ENCODE assay signal across 17 cellular contexts in genomic region chr2:210955591-210955990, GRCh38.
A peak's percentile ranks its signal among the peaks of the same experiment; 100 is the strongest.
DNase-seq lines count a peak whose midpoint lies in the region; ATAC-seq, FAIRE-seq and TF ChIP-seq lines count a peak whose summit lies in the region.
"Had no signal": no experiment of that assay in that cellular context is flagged by ENCODE, and none has a peak within 500 bp of the region (broad histone marks: within the 10 kb centered on the region; RNA-seq: fewer than 3 reads in every experiment).

No MANE protein-coding gene starts in this region.

- no peaks in the 10 kb centered on the region for H3K9me3 ChIP-seq in HepG2 (ENCODE audit: low read length)
- H3K9me3 ChIP-seq in right lobe of liver = no peaks in the 10 kb centered on the region
- H3K9me3 ChIP-seq in adipocyte (ENCODE audit: control insufficient read depth, low read length) = no peaks in the 10 kb centered on the region

- H2AFZ ChIP-seq in HepG2 (ENCODE audit: low read length) = no peak overlapping the region

- BruUV-seq in HepG2 (replicated peaks; lab: Mats Ljungman, UMichigan) = no TSS peak

- TF ChIP-seq EP300 in HepG2 (IDR thresholded peaks at IDR 0.05; ENCODE audit: low read depth in 2 of 2, low read length in 2 of 2) = no peak
- no peak for TF ChIP-seq EP300 in HepG2 (CRISPR knock-in tag; IDR thresholded peaks at IDR 0.05; ENCODE audit: borderline replicate concordance)

- no peak for FAIRE-seq in HepG2 (lab: Jason Lieb, UNC)
- FAIRE-seq: A204.1 had no signal

- H4K20me1 ChIP-seq in HepG2 (ENCODE audit: insufficient read depth, low read length) = no peaks in the 10 kb centered on the region

- H3K4me2 ChIP-seq in HepG2 (ENCODE audit: low read depth, low read length) = no peak overlapping the region

- TF ChIP-seq CTCF in HepG2 (CRISPR knock-in tag; IDR thresholded peaks at IDR 0.05) (no peak), right lobe of liver (IDR thresholded peaks at IDR 0.05) (no peak), foreskin keratinocyte (conservative IDR thresholded peaks at IDR 0.05) (no peak), lower leg skin (IDR thresholded peaks at IDR 0.05) (no peak)

- TF ChIP-seq RAD21 in HepG2 (CRISPR knock-in tag; IDR thresholded peaks at IDR 0.05) = no peak

- DNase-seq in HepG2 (ENCODE audit: low spot score) (peak; percentile 63), right lobe of liver (no peak), adipocyte (ENCODE audit: low read depth) (peak; percentile 62), foreskin keratinocyte (peak in 1 of 2 donors; percentile 70), lower leg skin (ENCODE audit: low spot score in 2 of 2) (no peak), epidermal melanocyte (ENCODE audit: insufficient read length, low spot score) (no peak), globus pallidus (ENCODE audit: low spot score) (no peak), NCI-H146 treated with DMSO at 0.1 percent for 48 hours (lab: John Stamatoyannopoulos, UW; ENCODE audit: unreplicated experiment) (no peak)
- DNase-seq: activated CD8-positive, alpha-beta T cell treated with anti-CD3 and anti-CD28 coated beads, Interleukin-2, amount 10 ng/mL, durations not matched to agents 7 days and 5 days; activated effector memory CD4-positive, alpha-beta T cell treated with Interleukin-2 at 50 U/mL for 16 hours; erythroblast; NCI-H1105 treated with DMSO at 0.1 percent for 48 hours; NCI-H510A treated with DMSO at 0.1 percent for 48 hours; RPMI8226; stimulated activated CD4-positive, alpha-beta T cell treated with anti-CD3 and anti-CD28 coated beads, Interleukin-12 subunit alpha, Interleukin-12 subunit beta, amount 100 ng/mL, for 4 hours; T-helper 9 cell had no signal

- intact Hi-C loops in HepG2 (cut with micrococcal nuclease; ENCODE audit: unreplicated experiment) = loop anchor here (1.0 kb wide), 1 partner anchor 8 kb away; no protein-coding TSS in a partner anchor
- intact Hi-C loops in right lobe of liver (cut with DNase I) = no loop called here
- intact Hi-C loops in lower leg skin (cut with DNase I; ENCODE audit: low total_unique reads) = no loop called here

- 23% methylated on average over 3 of the region's 3 CpGs for WGBS in HepG2 (ENCODE audit: low lambda C conversion rate)
- WGBS in right lobe of liver (ENCODE audit: insufficient coverage, low coverage, low lambda C conversion rate, missing lambda C conversion rate) = 64% methylated on average over 3 of the region's 3 CpGs
- WGBS in lower leg skin, 2 donors = 93 to 95% methylated on average over 3 of the region's 3 CpGs

- TF ChIP-seq POLR2A in HepG2 (IDR thresholded peaks at IDR 0.05; ENCODE audit: insufficient read depth in 1 of 2, low read depth in 2 of 2, low read length in 2 of 2) (no peak), right lobe of liver (IDR thresholded peaks at IDR 0.05) (no peak), lower leg skin (IDR thresholded peaks at IDR 0.05) (no peak)

- POLR2A ChIA-PET in HepG2 (lab: Yijun Ruan, JAX) = no interaction called here

- H3K27me3 ChIP-seq in HepG2 (ENCODE audit: control insufficient read depth in 1 of 2, insufficient read depth in 2 of 2, low read length in 2 of 2) = no peaks in the 10 kb centered on the region
- H3K27me3 ChIP-seq in right lobe of liver = no peaks in the 10 kb centered on the region
- no peaks in the 10 kb centered on the region for H3K27me3 ChIP-seq in adipocyte (replicated peaks; ENCODE audit: control insufficient read depth, insufficient read depth, low read length)
- no peaks in the 10 kb centered on the region for H3K27me3 ChIP-seq in foreskin keratinocyte

- H3K36me3 ChIP-seq in HepG2 (replicated peaks in 1 of 2; ENCODE audit: control insufficient read depth in 1 of 2, insufficient read depth in 2 of 2, low read length in 2 of 2) = no peaks in the 10 kb centered on the region
- no peaks in the 10 kb centered on the region for H3K36me3 ChIP-seq in right lobe of liver
- no peaks in the 10 kb centered on the region for H3K36me3 ChIP-seq in adipocyte (ENCODE audit: control insufficient read depth, insufficient read depth, low read length, severe bottlenecking)

- H3K9ac ChIP-seq in HepG2 (ENCODE audit: insufficient read depth, low read depth, low read length) (no peak overlapping the region), adipocyte (ENCODE audit: low read length) (no peak overlapping the region)

- CTCF ChIA-PET in HepG2 (lab: Yijun Ruan, JAX; ENCODE audit: low intra/inter-chr PET ratio, low total read pairs) = no interaction called here

- no peaks in the 10 kb centered on the region for H3K79me2 ChIP-seq in HepG2 (ENCODE audit: insufficient read depth, low read length)

- H3K4me1 ChIP-seq in HepG2 (ENCODE audit: insufficient read depth, low read length) (peaks cover 15% of the 10 kb centered on the region), right lobe of liver (no peaks in the 10 kb centered on the region), adipocyte (ENCODE audit: control insufficient read depth, insufficient read depth, low read length) (no peaks in the 10 kb centered on the region), foreskin keratinocyte (no peaks in the 10 kb centered on the region)

- H3K27ac ChIP-seq in HepG2 (ENCODE audit: extremely low read length, insufficient read depth, low read length) (no peak overlapping the region), right lobe of liver (no peak overlapping the region), foreskin keratinocyte (no peak overlapping the region)

- in situ Hi-C loops in HepG2 (cut with HindIII; ENCODE audit: extremely low pct_ligation_motif_present, low pct_unique_long_range_greater_than_20kb) = no loop called here

- peak; percentile 60; the same call in 2 of the 3 replicates for ATAC-seq in HepG2
- no peak for ATAC-seq in right lobe of liver
- peak; percentile 96 for ATAC-seq in foreskin keratinocyte
- ATAC-seq: activated CD8-positive, alpha-beta T cell treated with anti-CD3 and anti-CD28 coated beads, Interleukin-2, amount 10 ng/mL, durations not matched to agents 7 days and 5 days had no signal

- H3K4me3 ChIP-seq in HepG2 (replicated peaks in 1 of 3; ENCODE audit: insufficient read depth in 1 of 3, low read depth in 2 of 3, low read length in 3 of 3) (no peak overlapping the region), right lobe of liver (no peak overlapping the region), adipocyte (ENCODE audit: low read length) (no peak overlapping the region), lower leg skin (ENCODE audit: low read depth, poor library complexity, severe bottlenecking) (no peak overlapping the region)

TF ChIP-seq in HepG2, 621 proteins besides CTCF, POLR2A, EP300 and RAD21:
- TF ChIP-seq ZNF644 (CRISPR knock-in tag; IDR thresholded peaks at IDR 0.05; ENCODE audit: low read depth) (0 out of 2 replicates have a peak, but pooled peaks have one; percentile 56), FOSL1 (CRISPR knock-in tag; IDR thresholded peaks at IDR 0.05; ENCODE audit: borderline replicate concordance) (0 out of 2 replicates have a peak, but pooled peaks have one; percentile 34)
- TF ChIP-seq, protein P1, sequence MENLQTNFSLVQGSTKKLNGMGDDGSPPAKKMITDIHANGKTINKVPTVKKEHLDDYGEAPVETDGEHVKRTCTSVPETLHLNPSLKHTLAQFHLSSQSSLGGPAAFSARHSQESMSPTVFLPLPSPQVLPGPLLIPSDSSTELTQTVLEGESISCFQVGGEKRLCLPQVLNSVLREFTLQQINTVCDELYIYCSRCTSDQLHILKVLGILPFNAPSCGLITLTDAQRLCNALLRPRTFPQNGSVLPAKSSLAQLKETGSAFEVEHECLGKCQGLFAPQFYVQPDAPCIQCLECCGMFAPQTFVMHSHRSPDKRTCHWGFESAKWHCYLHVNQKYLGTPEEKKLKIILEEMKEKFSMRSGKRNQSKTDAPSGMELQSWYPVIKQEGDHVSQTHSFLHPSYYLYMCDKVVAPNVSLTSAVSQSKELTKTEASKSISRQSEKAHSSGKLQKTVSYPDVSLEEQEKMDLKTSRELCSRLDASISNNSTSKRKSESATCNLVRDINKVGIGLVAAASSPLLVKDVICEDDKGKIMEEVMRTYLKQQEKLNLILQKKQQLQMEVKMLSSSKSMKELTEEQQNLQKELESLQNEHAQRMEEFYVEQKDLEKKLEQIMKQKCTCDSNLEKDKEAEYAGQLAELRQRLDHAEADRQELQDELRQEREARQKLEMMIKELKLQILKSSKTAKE (CRISPR knock-in tag; IDR thresholded peaks at IDR 0.05; ENCODE audit: borderline replicate concordance) = no peak

Comparison
In these comparisons a context has a peak if more than half of its experiments do, and no peak if none do; other contexts are left out.
1. ATAC-seq: peak in HepG2 (single experiment) and foreskin keratinocyte (single experiment); none in right lobe of liver (0 of 4).
2. DNase-seq: peak in HepG2 (single experiment) and adipocyte (single experiment); none in right lobe of liver (0 of 3), lower leg skin (0 of 2), epidermal melanocyte (single experiment), globus pallidus (single experiment) and NCI-H146 treated with DMSO at 0.1 percent for 48 hours (single experiment).